Comparison of ENCODE assay signal across 32 cellular contexts in genomic region chrX:63551856-63552255, GRCh38.
"Had no signal": no experiment of that assay in that cellular context is flagged by ENCODE, and none has a peak within 500 bp of the region (broad histone marks: within the 10 kb centered on the region; RNA-seq: fewer than 3 reads in every experiment).

No MANE protein-coding gene starts in this region.

- H3K4me1 ChIP-seq: adrenal gland had no signal

- ATAC-seq: activated CD8-positive, alpha-beta T cell treated with anti-CD3 and anti-CD28 coated beads for 36 hours; activated naive CD4-positive, alpha-beta T cell treated with anti-CD3 and anti-CD28 coated beads, Interleukin-2, amount 50 U/mL, for 72 hours; activated T-cell treated with anti-CD3 and anti-CD28 coated beads, Interleukin-2, amount 50 U/mL, for 4 hours; activated T-cell treated with anti-CD3 and anti-CD28 coated beads, Interleukin-2, amount 50 U/mL, for 72 hours; activated T-helper 17 cell treated with anti-CD3 and anti-CD28 coated beads, Interleukin-2, amount 50 U/mL, for 72 hours had no signal

- H3K27ac ChIP-seq: adrenal gland, cardiac muscle cell, VCaP had no signal

- H3K9me3 ChIP-seq: adrenal gland had no signal

- H3K27me3 ChIP-seq: adrenal gland, cardiac muscle cell had no signal

- FAIRE-seq: bronchial epithelial cell, TTC549 had no signal

- H3K4me3 ChIP-seq: adrenal gland, cardiac muscle cell had no signal

- H3K36me3 ChIP-seq: adrenal gland, cardiac muscle cell had no signal

- DNase-seq: activated B cell treated with CpG ODN at 0.5 μM for 24 hours; activated CD4-positive, alpha-beta memory T cell treated with anti-CD3 and anti-CD28 coated beads for 36 hours; activated CD4-positive, alpha-beta T cell treated with anti-CD3 and anti-CD28 coated beads for 4 hours; activated CD4-positive, alpha-beta T cell treated with anti-CD3 and anti-CD28 coated beads, Interleukin-2, amount 10 ng/mL, durations not matched to agents 24 days and 14 days; activated CD4-positive, alpha-beta T cell treated with anti-CD3 and anti-CD28 coated beads, Interleukin-2, amount 50 U/mL, for 1 hour; activated CD4-positive, alpha-beta T cell treated with anti-CD3 and anti-CD28 coated beads, Interleukin-2, amount 50 U/mL, for 4 hours; activated CD4-positive, CD25-positive, alpha-beta regulatory T cell treated with anti-CD3 and anti-CD28 coated beads, Interleukin-2, amount 50 U/mL, for 72 hours; activated CD8-positive, alpha-beta memory T cell treated with anti-CD3 and anti-CD28 coated beads, Interleukin-2, amount 50 U/mL, for 4 hours; activated CD8-positive, alpha-beta T cell treated with anti-CD3 and anti-CD28 coated beads for 36 hours; activated effector memory CD4-positive, alpha-beta T cell treated with anti-CD3 and anti-CD28 coated beads, Interleukin-2, amount 50 U/mL, for 16 hours; activated gamma-delta T cell treated with Interleukin-2 at 50 U/mL for 16 hours; activated naive CD4-positive, alpha-beta T cell; activated naive CD4-positive, alpha-beta T cell treated with anti-CD3 and anti-CD28 coated beads for 36 hours; activated naive CD4-positive, alpha-beta T cell treated with anti-CD3 and anti-CD28 coated beads, Interleukin-2, amount 50 U/mL, for 16 hours; activated naive CD8-positive, alpha-beta T cell treated with anti-CD3 and anti-CD28 coated beads for 36 hours; activated T-cell treated with anti-CD3 and anti-CD28 coated beads for 4 hours; activated T-cell treated with anti-CD3 and anti-CD28 coated beads, Interleukin-2, amount 50 U/mL, for 1 hour; activated T-cell treated with anti-CD3 and anti-CD28 coated beads, Interleukin-2, amount 50 U/mL, for 4 hours; activated T-cell treated with anti-CD3 and anti-CD28 coated beads, Interleukin-2, amount 50 U/mL, for 72 hours; adrenal gland; amniotic stem cell; aorta; caudate nucleus; cerebellar nuclear complex; T-helper 2 cell; T-helper 9 cell had no signal
